8 cellular contexts compared by ENCODE assay signal in the genomic region with DNA sequence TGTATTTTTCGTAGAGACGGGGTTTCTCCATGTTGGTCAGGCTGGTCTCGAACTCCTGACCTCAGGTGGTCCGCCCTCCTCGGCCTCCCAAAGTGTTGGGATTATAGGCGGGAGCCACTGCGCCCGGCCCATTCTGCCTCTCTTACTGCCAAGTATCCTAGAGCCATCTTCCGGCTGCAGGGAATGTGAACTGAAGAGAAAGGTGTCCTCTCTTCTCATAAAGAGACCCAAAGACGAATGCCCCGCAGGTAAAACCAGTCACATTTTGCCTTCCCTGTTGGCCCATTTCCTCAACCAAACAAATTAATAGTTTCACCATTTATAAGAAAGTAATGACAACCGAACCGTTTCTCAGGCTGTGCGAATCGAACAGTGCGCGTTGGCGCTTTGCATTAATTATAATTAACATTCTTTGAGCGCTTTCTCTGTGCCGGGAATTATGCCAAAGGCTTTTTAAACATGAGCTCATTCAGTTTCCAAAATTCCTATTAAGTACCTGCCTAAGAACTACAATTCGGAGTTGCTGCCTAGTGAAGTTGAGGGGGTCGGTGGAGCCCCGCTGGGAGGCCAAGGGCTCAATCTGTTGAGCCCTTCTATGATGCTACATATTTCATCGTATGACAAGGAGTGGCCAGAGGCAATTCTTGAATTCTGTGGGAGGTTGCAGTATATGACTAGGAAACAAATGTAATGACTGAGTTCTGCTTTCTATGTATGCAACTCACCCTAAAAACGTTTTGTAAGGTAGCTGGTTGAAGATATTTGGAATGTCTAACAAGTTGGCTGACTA. TPM values are rescaled to one million over a fixed set of nuclear protein-coding genes. Genes with fewer than 3 reads are reported as not detected.
DNase-seq lines count a peak whose midpoint lies in the region; ATAC-seq and TF ChIP-seq lines count a peak whose summit lies in the region.

No MANE protein-coding gene starts in this region.

- DNase-seq in HAP-1 (ENCODE audit: low spot score in 2 of 2) = peak in 1 of 2 experiments; percentile 37
- peak; percentile 85 for DNase-seq in spleen
- no peak for DNase-seq in AG08396 (ENCODE audit: low spot score)
- no peak for DNase-seq in erythroblast (lab: John Stamatoyannopoulos, UW)

- peak overlapping the region; percentile 100 for H3K4me3 Mint-ChIP-seq in activated naive CD8-positive, alpha-beta T cell

- H3K27ac ChIP-seq in iPS-18a (ENCODE audit: low read length) = no peak overlapping the region
- H3K27ac ChIP-seq in spleen = peak overlapping the region; percentile 85 to 96 (median 93)

- 42 to 56% (median 56%) methylated on average over 24 to 25 of the region's 25 CpGs for WGBS in spleen, 5 donors

- no peak for ATAC-seq in HG03025 (IDR thresholded peaks at IDR 0.05; ENCODE audit: low FRiP score, unreplicated experiment)
- ATAC-seq in GM18502 (IDR thresholded peaks at IDR 0.05; ENCODE audit: poor library complexity, unreplicated experiment) = no peak

- in situ Hi-C loops in HAP-1 (cut with MboI; ENCODE audit: low sequenced_read_pairs) = no loop called here

- H3K4me3 ChIP-seq in HAP-1 (peak overlapping the region; percentile 89), iPS-18a (ENCODE audit: low read length) (peak overlapping the region; percentile 93), spleen (peak overlapping the region; percentile 47 to 80 (median 60))

- peaks cover 38% of the 10 kb centered on the region for H3K4me1 Mint-ChIP-seq in activated naive CD8-positive, alpha-beta T cell (ENCODE audit: low read depth)

- no peak for TF ChIP-seq POLR2A in spleen (IDR thresholded peaks at IDR 0.05)
- no peak for TF ChIP-seq POLR2A in erythroblast (IDR thresholded peaks at IDR 0.05; ENCODE audit: low read length)

- peaks cover 19% of the 10 kb centered on the region for H3K36me3 Mint-ChIP-seq in activated naive CD8-positive, alpha-beta T cell

- H3K27ac Mint-ChIP-seq in activated naive CD8-positive, alpha-beta T cell = peak overlapping the region; percentile 100

- intact Hi-C loops in spleen (cut with DNase I; ENCODE audit: low total_unique reads) = loop anchor here (5.0 kb wide), 1 partner anchor 35 kb away; the partner anchor contains the start of gene CEP97

- H3K27me3 Mint-ChIP-seq in activated naive CD8-positive, alpha-beta T cell = no peaks in the 10 kb centered on the region

- H3K4me1 ChIP-seq in HAP-1 (peaks cover 17% of the 10 kb centered on the region), iPS-18a (ENCODE audit: control insufficient read depth, low read depth, low read length) (peaks cover 5% of the 10 kb centered on the region), spleen (peaks cover 25 to 81% (median 49%) of the 10 kb centered on the region in 6 donors)

- no peaks in the 10 kb centered on the region for H3K9me3 Mint-ChIP-seq in activated naive CD8-positive, alpha-beta T cell (ENCODE audit: low read depth)

- H3K9me3 ChIP-seq in HAP-1 = no peaks in the 10 kb centered on the region
- H3K9me3 ChIP-seq in iPS-18a (ENCODE audit: control insufficient read depth, low read depth, low read length) = no peaks in the 10 kb centered on the region
- H3K9me3 ChIP-seq in spleen = no peaks in the 10 kb centered on the region

- H3K36me3 ChIP-seq in HAP-1 (replicated peaks) = peaks cover 40% of the 10 kb centered on the region
- peaks cover 34% of the 10 kb centered on the region for H3K36me3 ChIP-seq in iPS-18a (ENCODE audit: control insufficient read depth, low read depth, low read length)
- peaks cover 2 to 34% (median 24%) of the 10 kb centered on the region in 6 donors for H3K36me3 ChIP-seq in spleen

- H3K27me3 ChIP-seq in HAP-1 (ENCODE audit: low read depth) (no peaks in the 10 kb centered on the region), iPS-18a (ENCODE audit: control insufficient read depth, insufficient read depth, low read length) (no peaks in the 10 kb centered on the region), spleen (replicated peaks in 1 of 7) (no peaks in the 10 kb centered on the region)

- H3K9ac ChIP-seq in iPS-18a (ENCODE audit: low read length) = peak overlapping the region; percentile 42

- TF ChIP-seq CTCF in spleen (IDR thresholded peaks at IDR 0.05 in 8 of 11, conservative IDR thresholded peaks at IDR 0.05 in 3 of 11) = no peak

RNA-seq across cellular contexts. Expression of gene RPL24, which starts 0.8 kb away (rescaled TPM):
- total RNA-seq in spleen = 100 to 1,000 TPM; 652 to 978 (median 810) TPM
- polyA plus RNA-seq in spleen = 1,000 to 10,000 TPM; 2,892 to 4,324 (median 3,948) TPM

RNA-seq across cellular contexts. Expression of gene ZBTB11, which starts 10.4 kb away (rescaled TPM):
- total RNA-seq in spleen = 10 to 100 TPM; 23.2 to 43.7 (median 26.3) TPM
- polyA plus RNA-seq in spleen = 1 to 10 TPM; 7.5 to 10.0 (median 9.0) TPM

RNA-seq across cellular contexts. Expression of gene CEP97, which starts 37.1 kb away (rescaled TPM):
- 10 to 100 TPM in 3 of 7 donors, 1 to 10 TPM in 4; 8.7 to 18.2 (median 10.0) TPM for total RNA-seq in spleen
- polyA plus RNA-seq in spleen = 1 to 10 TPM in 2 of 3 donors, under 1 TPM in 1; 1.00 to 2.2 (median 1.6) TPM
